ENCODE assay signal across 18 cellular contexts in genomic region chr6:48962041-48962440, GRCh38.
DNase-seq lines count a peak whose midpoint lies in the region; ATAC-seq and TF ChIP-seq lines count a peak whose summit lies in the region.
"Had no signal": no experiment of that assay in that cellular context is flagged by ENCODE, and none has a peak within 500 bp of the region (broad histone marks: within the 10 kb centered on the region; RNA-seq: fewer than 3 reads in every experiment).

No MANE protein-coding gene starts in this region.

- peak; percentile 42 for ATAC-seq in esophagus mucosa
- ATAC-seq: SK-N-SH treated with all-trans-retinoic acid at 6 μM for 48 hours had no signal

- H3K4me3 Mint-ChIP-seq in activated T-helper 2 cell treated with anti-CD3 and anti-CD28 coated beads, Interferon-gamma antibody, Interleukin-2, Interleukin-4, amounts not matched to agents 10 μg/mL and 5 μg/mL and 100 μg/mL, durations not matched to agents 14 hours and 24 hours and 36 hours (ENCODE audit: low read depth), result no peak overlapping the region
- no peak overlapping the region for H3K4me3 Mint-ChIP-seq in Calu3 (ENCODE audit: low read depth, unreplicated experiment)
- H3K4me3 Mint-ChIP-seq: CD4-positive, alpha-beta T cell had no signal

- intact Hi-C loops in activated T-helper 2 cell treated with anti-CD3 and anti-CD28 coated beads, Interferon-gamma antibody, Interleukin-2, Interleukin-4, amounts not matched to agents 10 μg/mL and 5 μg/mL and 100 μg/mL, durations not matched to agents 14 hours and 24 hours and 36 hours (cut with micrococcal nuclease), result no loop called here
- intact Hi-C loops in Calu3 (cut with micrococcal nuclease; ENCODE audit: unreplicated experiment), result no loop called here

- TF ChIP-seq CTCF in Calu3 (IDR thresholded peaks at IDR 0.05; ENCODE audit: unreplicated experiment), result no peak

- BruUV-seq in Calu3 (replicated peaks; lab: Mats Ljungman, UMichigan), result no TSS peak

- H3K27me3 Mint-ChIP-seq in activated T-helper 2 cell treated with anti-CD3 and anti-CD28 coated beads, Interferon-gamma antibody, Interleukin-2, Interleukin-4, amounts not matched to agents 10 μg/mL and 5 μg/mL and 100 μg/mL, durations not matched to agents 14 hours and 24 hours and 36 hours (ENCODE audit: low read depth), result no peaks in the 10 kb centered on the region
- H3K27me3 Mint-ChIP-seq in Calu3 (ENCODE audit: unreplicated experiment), result no peaks in the 10 kb centered on the region
- H3K27me3 Mint-ChIP-seq: CD4-positive, alpha-beta T cell had no signal

- DNase-seq in DMS153 (lab: John Stamatoyannopoulos, UW) (peak; percentile 10), DMS153 treated with DMSO at 0.1 percent for 48 hours (lab: John Stamatoyannopoulos, UW; ENCODE audit: unreplicated experiment) (no peak), NCI-H146 treated with DMSO at 0.1 percent for 48 hours (lab: John Stamatoyannopoulos, UW; ENCODE audit: unreplicated experiment) (peak; percentile 26), NCI-H748 treated with DMSO at 0.1 percent for 48 hours (lab: John Stamatoyannopoulos, UW) (peak; percentile 95), Calu3 (no peak)
- DNase-seq in activated T-helper 2 cell treated with anti-CD3 and anti-CD28 coated beads, Interferon-gamma antibody, Interleukin-2, Interleukin-4, amounts not matched to agents 10 μg/mL and 5 μg/mL and 100 μg/mL, durations not matched to agents 14 hours and 24 hours and 36 hours (ENCODE audit: low spot score), result no peak
- no peak for DNase-seq in activated effector memory CD4-positive, alpha-beta T cell treated with Interleukin-2 at 50 U/mL for 16 hours
- DNase-seq: BE2C; CD4-positive, alpha-beta T cell; GF-D8; GOT3; MV-4-11; NCI-H1436; NK-92 treated with Interleukin-12 subunit alpha and Interleukin-12 subunit beta, amount 100 ng/mL, for 24 hours; SHP77; T-helper 1 cell had no signal

- no peak overlapping the region for H3K27ac Mint-ChIP-seq in activated T-helper 2 cell treated with anti-CD3 and anti-CD28 coated beads, Interferon-gamma antibody, Interleukin-2, Interleukin-4, amounts not matched to agents 10 μg/mL and 5 μg/mL and 100 μg/mL, durations not matched to agents 14 hours and 24 hours and 36 hours
- H3K27ac Mint-ChIP-seq in Calu3 (ENCODE audit: unreplicated experiment), result no peak overlapping the region
- H3K27ac Mint-ChIP-seq: CD4-positive, alpha-beta T cell had no signal

- peaks cover 19% of the 10 kb centered on the region for H3K9me3 Mint-ChIP-seq in activated T-helper 2 cell treated with anti-CD3 and anti-CD28 coated beads, Interferon-gamma antibody, Interleukin-2, Interleukin-4, amounts not matched to agents 10 μg/mL and 5 μg/mL and 100 μg/mL, durations not matched to agents 14 hours and 24 hours and 36 hours
- H3K9me3 Mint-ChIP-seq in Calu3 (ENCODE audit: low read depth, unreplicated experiment), result no peaks in the 10 kb centered on the region

- no peaks in the 10 kb centered on the region for H3K36me3 Mint-ChIP-seq in activated T-helper 2 cell treated with anti-CD3 and anti-CD28 coated beads, Interferon-gamma antibody, Interleukin-2, Interleukin-4, amounts not matched to agents 10 μg/mL and 5 μg/mL and 100 μg/mL, durations not matched to agents 14 hours and 24 hours and 36 hours (ENCODE audit: low read depth)
- H3K36me3 Mint-ChIP-seq in Calu3 (ENCODE audit: insufficient read depth, unreplicated experiment), result no peaks in the 10 kb centered on the region

- CTCF ChIA-PET in Calu3 (lab: Charles Lee), result no interaction called here

- no peaks in the 10 kb centered on the region for H3K4me1 Mint-ChIP-seq in activated T-helper 2 cell treated with anti-CD3 and anti-CD28 coated beads, Interferon-gamma antibody, Interleukin-2, Interleukin-4, amounts not matched to agents 10 μg/mL and 5 μg/mL and 100 μg/mL, durations not matched to agents 14 hours and 24 hours and 36 hours (ENCODE audit: low read depth)
- H3K4me1 Mint-ChIP-seq in Calu3 (ENCODE audit: low read depth, unreplicated experiment), result no peaks in the 10 kb centered on the region

Comparison
In these comparisons a context has a peak if more than half of its experiments do, and no peak if none do; other contexts are left out.
1. DNase-seq: peak in DMS153 (single experiment), NCI-H146 treated with DMSO at 0.1 percent for 48 hours (single experiment) and NCI-H748 treated with DMSO at 0.1 percent for 48 hours (single experiment); none in DMS153 treated with DMSO at 0.1 percent for 48 hours (single experiment), activated T-helper 2 cell treated with anti-CD3 and anti-CD28 coated beads, Interferon-gamma antibody, Interleukin-2, Interleukin-4, amounts not matched to agents 10 μg/mL and 5 μg/mL and 100 μg/mL, durations not matched to agents 14 hours and 24 hours and 36 hours (single experiment), Calu3 (single experiment) and activated effector memory CD4-positive, alpha-beta T cell treated with Interleukin-2 at 50 U/mL for 16 hours (single experiment).